Comparison of ENCODE assay signal across 8 cellular contexts in genomic region chr1:45583666-45584350, GRCh38. TPM values are rescaled to one million over a fixed set of nuclear protein-coding genes. Genes with fewer than 3 reads are reported as not detected.
A peak's percentile ranks its signal among the peaks of the same experiment; 100 is the strongest.
DNase-seq lines count a peak whose midpoint lies in the region; ATAC-seq and TF ChIP-seq lines count a peak whose summit lies in the region.

NASP (plus strand) TSS chr1:45584041; CDS start chr1:45584147, 106 bp downstream.

- H3K36me3 Mint-ChIP-seq in activated naive CD4-positive, alpha-beta T cell treated with anti-CD3 and anti-CD28 coated beads, Interleukin-2, amount 50 U/mL, for 72 hours, result peaks cover 15 to 26% of the 10 kb centered on the region in 2 donors
- H3K36me3 Mint-ChIP-seq in glutamatergic neuron (ENCODE audit: unreplicated experiment), result no peaks in the 10 kb centered on the region

- H3K4me1 ChIP-seq in ovary (ENCODE audit: insufficient read depth), result peaks cover 9% of the 10 kb centered on the region
- H3K4me1 ChIP-seq in thoracic aorta (ENCODE audit: control insufficient read depth in 1 of 2, low read depth in 2 of 2), result peaks cover 10 to 26% of the 10 kb centered on the region in 2 donors

- WGBS in ovary, 3 donors, result 0 to 1% (median 0%) methylated on average over 40 to 41 of the region's 41 CpGs

- peak within 1 kb of the TSS; percentile 100 for H3K4me3 Mint-ChIP-seq in glutamatergic neuron (ENCODE audit: unreplicated experiment)

- H3K4me3 ChIP-seq in GM12864 (ENCODE audit: low read depth, low read length) (peak within 1 kb of the TSS; percentile 84), ovary (peak within 1 kb of the TSS; percentile 71), thoracic aorta (peak within 1 kb of the TSS; percentile 85)

- no peak for TF ChIP-seq EP300 in ovary (IDR thresholded peaks at IDR 0.05)

- TF ChIP-seq CTCF in GM12864 (IDR thresholded peaks at IDR 0.05; ENCODE audit: low read depth, low read length, missing control alignments) (no peak), glutamatergic neuron (IDR thresholded peaks at IDR 0.05; ENCODE audit: partially characterized antibody, unreplicated experiment) (no peak), ovary (IDR thresholded peaks at IDR 0.05) (no peak), thoracic aorta (IDR thresholded peaks at IDR 0.05) (no peak)

- intact Hi-C loops in ovary (cut with DNase I), result loop anchor here in 1 of 4 donors (5.0 to 10.0 kb wide), 3 partner anchors 103 to 569 kb away; partner anchors contain the start of genes GPBP1L1, HECTD3, MUTYH and TMEM69

- H3K36me3 ChIP-seq in ovary (no peaks in the 10 kb centered on the region), thoracic aorta (no peaks in the 10 kb centered on the region)

- H3K27me3 Mint-ChIP-seq in glutamatergic neuron (ENCODE audit: unreplicated experiment), result peaks cover 9% of the 10 kb centered on the region

- TF ChIP-seq POLR2A in ovary (IDR thresholded peaks at IDR 0.05), result peak; percentile 92

- H3K9me3 ChIP-seq in ovary (no peaks in the 10 kb centered on the region), thoracic aorta (no peaks in the 10 kb centered on the region)

- peak; percentile 37 for ATAC-seq in HG02610 (IDR thresholded peaks at IDR 0.05; ENCODE audit: unreplicated experiment)
- ATAC-seq in activated naive CD4-positive, alpha-beta T cell treated with anti-CD3 and anti-CD28 coated beads, Interleukin-2, amount 50 U/mL, for 72 hours, result peak; percentile 70 to 72
- peak; percentile 78 for ATAC-seq in thoracic aorta (ENCODE audit: insufficient number of reproducible peaks, low FRiP score, low read depth)

- H3K27me3 ChIP-seq in ovary (no peaks in the 10 kb centered on the region), thoracic aorta (replicated peaks; ENCODE audit: insufficient read depth) (no peaks in the 10 kb centered on the region)

- peak within 1 kb of the TSS; percentile 92 to 99 for H3K27ac Mint-ChIP-seq in activated naive CD4-positive, alpha-beta T cell treated with anti-CD3 and anti-CD28 coated beads, Interleukin-2, amount 50 U/mL, for 72 hours
- H3K27ac Mint-ChIP-seq in glutamatergic neuron (ENCODE audit: unreplicated experiment), result peak within 1 kb of the TSS; percentile 97

- no peaks in the 10 kb centered on the region for H3K9me3 Mint-ChIP-seq in activated naive CD4-positive, alpha-beta T cell treated with anti-CD3 and anti-CD28 coated beads, Interleukin-2, amount 50 U/mL, for 72 hours
- peaks cover 11% of the 10 kb centered on the region for H3K9me3 Mint-ChIP-seq in glutamatergic neuron (ENCODE audit: unreplicated experiment)

- H3K27ac ChIP-seq in ovary (peak within 1 kb of the TSS; percentile 79 to 82), thoracic aorta (peak within 1 kb of the TSS; percentile 94 to 97)

- DNase-seq in GM12864 (ENCODE audit: low read depth), result peak; percentile 47
- DNase-seq in NCI-H1092 treated with DMSO at 0.1 percent for 48 hours (lab: John Stamatoyannopoulos, UW), result peak; percentile 97
- DNase-seq in SKM-1 (lab: John Stamatoyannopoulos, UW; ENCODE audit: unreplicated experiment), result peak; percentile 84
- DNase-seq in activated naive CD4-positive, alpha-beta T cell treated with anti-CD3 and anti-CD28 coated beads, Interleukin-2, amount 50 U/mL, for 72 hours (ENCODE audit: low spot score in 2 of 2), result peak; percentile 91 to 96
- DNase-seq in glutamatergic neuron, result peak; percentile 91
- DNase-seq in ovary, result peak; percentile 88 to 94 (median 91)
- DNase-seq in thoracic aorta (ENCODE audit: low spot score), result peak; percentile 75

- H3K4me1 Mint-ChIP-seq in glutamatergic neuron (ENCODE audit: low read depth, unreplicated experiment), result peaks cover 8% of the 10 kb centered on the region

RNA-seq across cellular contexts. Expression of gene NASP, which starts in this region (rescaled TPM):
- 100 to 1,000 TPM; 178 to 319 TPM for total RNA-seq in activated naive CD4-positive, alpha-beta T cell treated with anti-CD3 and anti-CD28 coated beads, Interleukin-2, amount 50 U/mL, for 72 hours
- total RNA-seq in glutamatergic neuron (ENCODE audit: unreplicated experiment) (139 TPM), ovary (100 to 1,000 TPM in 2 of 7 donors, 10 to 100 TPM in 5; 60.4 to 114 (median 76.3) TPM), thoracic aorta (10 to 100 TPM; 34.7 to 91.4 TPM)
- 100 to 1,000 TPM in 1 of 2 donors, 10 to 100 TPM in 1; 92.6 to 122 TPM for polyA plus RNA-seq in ovary

Comparison
In these comparisons a context has a peak if more than half of its experiments do, and no peak if none do; other contexts are left out.
1. Peak in every context shown above with its lines: DNase-seq, ATAC-seq, H3K4me3 ChIP-seq and H3K27ac ChIP-seq.
2. DNase-seq: peak in every context shown above with its lines; median percentile 97 in NCI-H1092 treated with DMSO at 0.1 percent for 48 hours; 94 in activated naive CD4-positive, alpha-beta T cell treated with anti-CD3 and anti-CD28 coated beads, Interleukin-2, amount 50 U/mL, for 72 hours; 91 in glutamatergic neuron; 91 in ovary; 84 in SKM-1; 75 in thoracic aorta; 47 in GM12864.